ENCODE assay signal across 22 cellular contexts in the genomic region with DNA sequence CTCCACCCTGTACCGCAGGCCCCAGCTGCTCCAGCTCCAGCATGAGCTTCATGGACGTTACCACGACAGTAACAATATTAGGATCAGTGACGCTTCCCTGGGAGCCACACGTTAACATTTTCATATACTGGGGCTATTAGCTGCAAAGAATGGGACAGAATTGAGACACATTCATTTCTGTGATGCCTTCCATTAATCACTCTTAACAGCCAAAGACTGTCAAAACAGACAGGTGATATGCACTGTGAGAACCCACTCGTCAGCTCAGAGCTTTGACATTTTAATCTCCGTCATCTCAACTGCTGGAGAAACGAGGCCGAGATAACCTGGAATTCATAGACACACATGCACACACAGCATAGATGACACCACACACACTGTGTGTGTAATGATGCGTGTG.
"Had no signal": no experiment of that assay in that cellular context is flagged by ENCODE, and none has a peak within 500 bp of the region (broad histone marks: within the 10 kb centered on the region; RNA-seq: fewer than 3 reads in every experiment).

No MANE protein-coding gene starts in this region.

- FAIRE-seq: kidney, small intestine had no signal

- DNase-seq: effector memory CD4-positive, alpha-beta T cell; esophagus squamous epithelium; foreskin fibroblast; immature natural killer cell; kidney; left cardiac atrium; left ventricle myocardium inferior; mesendoderm; naive B cell; ovary; right cardiac atrium; small intestine; stimulated activated CD4-positive, alpha-beta T cell treated with anti-CD3 and anti-CD28 coated beads, Interleukin-12 subunit alpha, Interleukin-12 subunit beta, amount 100 ng/mL, for 4 hours; stimulated activated naive CD4-positive, alpha-beta T cell; stomach; substantia nigra; transverse colon had no signal

- H3K4me1 ChIP-seq: esophagus squamous epithelium, gastroesophageal sphincter, left ventricle myocardium inferior, stomach, transverse colon had no signal

- H3K27me3 ChIP-seq: neutrophil, ovary, stomach, transverse colon had no signal

- H3K27ac Mint-ChIP-seq: immature natural killer cell, naive B cell, nephron had no signal

- H3K4me1 Mint-ChIP-seq: immature natural killer cell, naive B cell, nephron had no signal

- H3K9me3 ChIP-seq: neutrophil, ovary, thoracic aorta, transverse colon had no signal

- ATAC-seq: gastroesophageal sphincter, left cardiac atrium, right cardiac atrium had no signal

- H3K36me3 ChIP-seq: esophagus squamous epithelium, gastroesophageal sphincter, left ventricle myocardium inferior, neutrophil, ovary, stomach, thoracic aorta, transverse colon had no signal

- H3K9me3 Mint-ChIP-seq: nephron had no signal

- H3K4me3 Mint-ChIP-seq: immature natural killer cell, naive B cell, nephron had no signal

- H3K4me3 ChIP-seq: esophagus squamous epithelium, gastroesophageal sphincter, left ventricle myocardium inferior, ovary, stomach, thoracic aorta, transverse colon had no signal

- H3K27ac ChIP-seq: epithelial cell of prostate, esophagus squamous epithelium, gastroesophageal sphincter, left ventricle myocardium inferior, neutrophil, ovary, stomach, thoracic aorta, transverse colon had no signal

- H3K36me3 Mint-ChIP-seq: immature natural killer cell, naive B cell had no signal
